ENCODE assay signal across 16 cellular contexts in the genomic region with DNA sequence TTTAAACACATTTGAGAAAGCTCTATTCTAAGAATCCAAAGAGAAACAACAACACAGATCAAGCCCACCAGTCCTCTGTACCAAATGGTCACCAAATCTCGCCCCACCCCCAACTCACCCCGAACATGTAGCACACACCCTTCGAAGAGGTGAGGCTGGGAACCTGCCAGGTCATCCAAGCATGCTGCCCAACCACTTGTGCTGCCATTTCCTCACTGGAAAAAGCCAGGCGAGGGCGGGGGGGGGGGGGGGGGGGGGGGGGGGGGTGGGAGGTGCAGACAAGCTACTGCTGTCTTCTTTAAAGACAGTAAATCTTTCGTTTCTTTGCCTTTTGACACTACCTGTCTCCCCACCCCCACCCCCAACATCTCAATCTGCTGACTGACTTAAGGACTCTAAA. TPM values are rescaled to one million over a fixed set of nuclear protein-coding genes. Genes with fewer than 3 reads are reported as not detected.
A peak's percentile ranks its signal among the peaks of the same experiment; 100 is the strongest.
DNase-seq lines count a peak whose midpoint lies in the region; ATAC-seq and TF ChIP-seq lines count a peak whose summit lies in the region.
"Had no signal": no experiment of that assay in that cellular context is flagged by ENCODE, and none has a peak within 500 bp of the region (broad histone marks: within the 10 kb centered on the region; RNA-seq: fewer than 3 reads in every experiment).

No MANE protein-coding gene starts in this region.

- no peaks in the 10 kb centered on the region for H3K36me3 ChIP-seq in thyroid gland

- H3K27me3 ChIP-seq in thyroid gland, result no peaks in the 10 kb centered on the region
- H3K27me3 ChIP-seq: suprapubic skin had no signal

- no peaks in the 10 kb centered on the region for H3K27me3 Mint-ChIP-seq in activated T-cell treated with anti-CD3 and anti-CD28 coated beads, Interleukin-2, amount 50 U/mL, for 24 hours
- H3K27me3 Mint-ChIP-seq in T-helper 17 cell, result no peaks in the 10 kb centered on the region

- peaks cover 22% of the 10 kb centered on the region for H3K36me3 Mint-ChIP-seq in activated T-cell treated with anti-CD3 and anti-CD28 coated beads, Interleukin-2, amount 50 U/mL, for 24 hours (ENCODE audit: low read depth)
- H3K36me3 Mint-ChIP-seq in T-helper 17 cell (ENCODE audit: low read depth), result no peaks in the 10 kb centered on the region

- H3K27ac Mint-ChIP-seq in activated T-cell treated with anti-CD3 and anti-CD28 coated beads, Interleukin-2, amount 50 U/mL, for 24 hours, result peak overlapping the region; percentile 7
- H3K27ac Mint-ChIP-seq in T-helper 17 cell, result peak overlapping the region; percentile 67

- H3K4me1 ChIP-seq in thyroid gland, result peaks cover 18 to 35% of the 10 kb centered on the region in 2 donors

- H3K4me3 ChIP-seq in thyroid gland (replicated peaks in 1 of 3), result no peak overlapping the region
- H3K4me3 ChIP-seq: suprapubic skin had no signal

- no peak for ATAC-seq in T-helper 17 cell
- no peak for ATAC-seq in HG02870 (IDR thresholded peaks at IDR 0.05; ENCODE audit: unreplicated experiment)

- TF ChIP-seq POLR2A in thyroid gland (IDR thresholded peaks at IDR 0.05), result no peak

- 31 to 48% methylated on average over 6 of the region's 6 CpGs for WGBS in thyroid gland, 2 donors

- H3K9me3 ChIP-seq in T-helper 17 cell (ENCODE audit: control insufficient read depth, low read length, poor library complexity, severe bottlenecking) (no peaks in the 10 kb centered on the region), thyroid gland (no peaks in the 10 kb centered on the region)
- H3K9me3 ChIP-seq: suprapubic skin had no signal

- no peak overlapping the region for H3K4me3 Mint-ChIP-seq in activated T-cell treated with anti-CD3 and anti-CD28 coated beads, Interleukin-2, amount 50 U/mL, for 24 hours
- no peak overlapping the region for H3K4me3 Mint-ChIP-seq in T-helper 17 cell

- no peak for DNase-seq in activated T-cell treated with anti-CD3 and anti-CD28 coated beads, Interleukin-2, amount 50 U/mL, for 24 hours
- no peak for DNase-seq in activated T-cell treated with anti-CD3 and anti-CD28 coated beads, Interleukin-2, amount 50 U/mL, for 48 hours
- no peak for DNase-seq in T-helper 17 cell
- peak; percentile 36 for DNase-seq in iPS-NIHi11 (ENCODE audit: low spot score)
- DNase-seq in thyroid gland, result peak; percentile 94 to 96
- no peak for DNase-seq in dermis blood vessel endothelial cell
- DNase-seq in NCI-H146 treated with DMSO at 0.1 percent for 48 hours (lab: John Stamatoyannopoulos, UW; ENCODE audit: unreplicated experiment), result no peak
- DNase-seq: activated CD8-positive, alpha-beta memory T cell treated with anti-CD3 and anti-CD28 coated beads for 24 hours; caudate nucleus; IMR-90; NCI-H1436; SHP77; stimulated activated CD4-positive, alpha-beta T cell treated with anti-CD3 and anti-CD28 coated beads, Interleukin-12 subunit alpha, Interleukin-12 subunit beta, amount 100 ng/mL, for 4 hours had no signal

- H3K27ac ChIP-seq in thyroid gland, result peak overlapping the region; percentile 37 to 62 (median 39)
- H3K27ac ChIP-seq: epithelial cell of prostate, suprapubic skin had no signal

- peaks cover 10% of the 10 kb centered on the region for H3K4me1 Mint-ChIP-seq in activated T-cell treated with anti-CD3 and anti-CD28 coated beads, Interleukin-2, amount 50 U/mL, for 24 hours (ENCODE audit: low read depth)
- peaks cover 18% of the 10 kb centered on the region for H3K4me1 Mint-ChIP-seq in T-helper 17 cell

- H3K9me3 Mint-ChIP-seq in activated T-cell treated with anti-CD3 and anti-CD28 coated beads, Interleukin-2, amount 50 U/mL, for 24 hours, result no peaks in the 10 kb centered on the region

- no peak for TF ChIP-seq CTCF in thyroid gland (IDR thresholded peaks at IDR 0.05)

- intact Hi-C loops in thyroid gland (cut with DNase I), result no loop called here

RNA-seq across cellular contexts. Expression of gene SETD3, which starts 59.9 kb away (rescaled TPM):
- total RNA-seq in T-helper 17 cell (10 to 100 TPM; 38.2 to 47.6 TPM), thyroid gland (100 to 1,000 TPM; 119 to 141 (median 130) TPM), dermis blood vessel endothelial cell (69.8 and 82.7 TPM in 2 replicates)

Comparison
In these comparisons a context has a peak if more than half of its experiments do, and no peak if none do; other contexts are left out.
1. DNase-seq: peak in iPS-NIHi11 (single experiment) and thyroid gland (2 of 2); none in activated T-cell treated with anti-CD3 and anti-CD28 coated beads, Interleukin-2, amount 50 U/mL, for 24 hours (single experiment), activated T-cell treated with anti-CD3 and anti-CD28 coated beads, Interleukin-2, amount 50 U/mL, for 48 hours (0 of 2), T-helper 17 cell (0 of 3), dermis blood vessel endothelial cell (single experiment) and NCI-H146 treated with DMSO at 0.1 percent for 48 hours (single experiment).